25 cellular contexts compared by ENCODE assay signal in the genomic region with DNA sequence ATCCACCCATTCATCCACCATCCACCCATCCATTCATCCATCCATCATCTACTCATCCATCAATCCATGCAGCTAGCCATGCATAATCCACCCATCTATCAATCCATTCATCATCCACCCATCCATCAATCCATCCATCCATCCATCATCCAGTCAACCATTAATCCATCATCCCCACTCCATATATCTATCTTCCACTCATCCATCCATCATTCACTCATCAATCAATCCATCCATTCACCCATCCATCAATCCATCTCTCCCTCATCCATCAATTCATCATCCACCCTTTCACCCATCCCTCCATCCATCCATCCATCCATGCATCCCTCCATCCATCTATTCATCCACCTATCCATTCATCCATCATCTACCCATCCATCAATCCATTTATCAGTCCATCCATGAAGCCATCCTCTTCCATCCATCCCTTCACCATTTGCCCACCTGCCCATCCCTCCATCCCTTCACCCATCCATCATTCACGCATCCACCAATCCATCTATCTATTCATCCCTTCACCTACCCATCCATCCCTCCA.
"Had no signal": no experiment of that assay in that cellular context is flagged by ENCODE, and none has a peak within 500 bp of the region (broad histone marks: within the 10 kb centered on the region; RNA-seq: fewer than 3 reads in every experiment).

No MANE protein-coding gene starts in this region.

- H3K27me3 ChIP-seq: hepatocyte, ovary, right atrium auricular region, vagina had no signal

- H2AFZ ChIP-seq: hepatocyte had no signal

- H3K4me1 ChIP-seq: heart right ventricle, left ventricle myocardium inferior, right atrium auricular region, suprapubic skin, tibial artery, vagina had no signal

- H3K27ac Mint-ChIP-seq: naive thymus-derived CD8-positive, alpha-beta T cell; nephron; progenitor cell of endocrine pancreas; stimulated activated effector memory CD8-positive, alpha-beta T cell treated with anti-CD3 and anti-CD28 coated beads, Interleukin-12 subunit alpha, Interleukin-12 subunit beta, amount 100 ng/mL, for 72 hours; stimulated activated naive CD8-positive, alpha-beta T cell treated with anti-CD3 and anti-CD28 coated beads, Interleukin-15, Interleukin-2, amounts not matched to agents 100 ng/mL and 50 ng/mL, for 24 hours; type B pancreatic cell had no signal

- H3K4me2 ChIP-seq: hepatocyte had no signal

- H3K36me3 ChIP-seq: heart right ventricle, left ventricle myocardium inferior, ovary, right atrium auricular region, suprapubic skin, thoracic aorta, tibial artery, vagina had no signal

- H3K4me3 ChIP-seq: heart right ventricle, hepatocyte, left ventricle myocardium inferior, lung, ovary, right atrium auricular region, skin epidermis, suprapubic skin, thoracic aorta, tibial artery, vagina had no signal

- H3K4me3 Mint-ChIP-seq: naive thymus-derived CD8-positive, alpha-beta T cell; stimulated activated effector memory CD8-positive, alpha-beta T cell treated with anti-CD3 and anti-CD28 coated beads, Interleukin-12 subunit alpha, Interleukin-12 subunit beta, amount 100 ng/mL, for 72 hours; stimulated activated naive CD8-positive, alpha-beta T cell treated with anti-CD3 and anti-CD28 coated beads, Interleukin-15, Interleukin-2, amounts not matched to agents 100 ng/mL and 50 ng/mL, for 24 hours; type B pancreatic cell had no signal

- H3K9me3 Mint-ChIP-seq: naive thymus-derived CD8-positive, alpha-beta T cell; nephron; stimulated activated effector memory CD8-positive, alpha-beta T cell treated with anti-CD3 and anti-CD28 coated beads, Interleukin-12 subunit alpha, Interleukin-12 subunit beta, amount 100 ng/mL, for 72 hours; stimulated activated naive CD8-positive, alpha-beta T cell treated with anti-CD3 and anti-CD28 coated beads, Interleukin-15, Interleukin-2, amounts not matched to agents 100 ng/mL and 50 ng/mL, for 24 hours; type B pancreatic cell had no signal

- ATAC-seq: heart right ventricle; naive thymus-derived CD8-positive, alpha-beta T cell; sciatic nerve; stimulated activated effector memory CD8-positive, alpha-beta T cell treated with anti-CD3 and anti-CD28 coated beads, Interleukin-12 subunit alpha, Interleukin-12 subunit beta, amount 100 ng/mL, for 72 hours had no signal

- H3K27ac ChIP-seq: heart right ventricle, hepatocyte, left ventricle myocardium inferior, ovary, right atrium auricular region, skin epidermis, suprapubic skin, thoracic aorta, tibial artery, vagina had no signal

- DNase-seq: heart right ventricle; islet precursor cell; left ventricle myocardium inferior; mesendoderm; naive thymus-derived CD8-positive, alpha-beta T cell; ovary; stimulated activated CD4-positive, alpha-beta T cell treated with anti-CD3 and anti-CD28 coated beads, Interleukin-12 subunit alpha, Interleukin-12 subunit beta, amount 100 ng/mL, for 4 hours; stimulated activated CD4-positive, alpha-beta T cell treated with anti-CD3 and anti-CD28 coated beads, Interleukin-15, amount 100 ng/mL, for 24 hours; stimulated activated CD4-positive, alpha-beta T cell treated with anti-CD3 and anti-CD28 coated beads, Interleukin-2, amount 100 ng/mL, for 24 hours; stimulated activated CD4-positive, alpha-beta T cell treated with anti-CD3 and anti-CD28 coated beads, Interleukin-4, amount 100 ng/mL, for 24 hours; stimulated activated naive CD4-positive, alpha-beta T cell; tibial artery had no signal

- H3K79me2 ChIP-seq: hepatocyte had no signal

- H3K36me3 Mint-ChIP-seq: stimulated activated effector memory CD8-positive, alpha-beta T cell treated with anti-CD3 and anti-CD28 coated beads, Interleukin-12 subunit alpha, Interleukin-12 subunit beta, amount 100 ng/mL, for 72 hours; type B pancreatic cell had no signal

- H3K9me3 ChIP-seq: heart right ventricle, left ventricle myocardium inferior, ovary, right atrium auricular region, suprapubic skin, thoracic aorta, tibial artery, vagina had no signal

- H3K4me1 Mint-ChIP-seq: nephron; stimulated activated effector memory CD8-positive, alpha-beta T cell treated with anti-CD3 and anti-CD28 coated beads, Interleukin-12 subunit alpha, Interleukin-12 subunit beta, amount 100 ng/mL, for 72 hours had no signal
